Comparison of ENCODE assay signal across 9 cellular contexts in the genomic region with DNA sequence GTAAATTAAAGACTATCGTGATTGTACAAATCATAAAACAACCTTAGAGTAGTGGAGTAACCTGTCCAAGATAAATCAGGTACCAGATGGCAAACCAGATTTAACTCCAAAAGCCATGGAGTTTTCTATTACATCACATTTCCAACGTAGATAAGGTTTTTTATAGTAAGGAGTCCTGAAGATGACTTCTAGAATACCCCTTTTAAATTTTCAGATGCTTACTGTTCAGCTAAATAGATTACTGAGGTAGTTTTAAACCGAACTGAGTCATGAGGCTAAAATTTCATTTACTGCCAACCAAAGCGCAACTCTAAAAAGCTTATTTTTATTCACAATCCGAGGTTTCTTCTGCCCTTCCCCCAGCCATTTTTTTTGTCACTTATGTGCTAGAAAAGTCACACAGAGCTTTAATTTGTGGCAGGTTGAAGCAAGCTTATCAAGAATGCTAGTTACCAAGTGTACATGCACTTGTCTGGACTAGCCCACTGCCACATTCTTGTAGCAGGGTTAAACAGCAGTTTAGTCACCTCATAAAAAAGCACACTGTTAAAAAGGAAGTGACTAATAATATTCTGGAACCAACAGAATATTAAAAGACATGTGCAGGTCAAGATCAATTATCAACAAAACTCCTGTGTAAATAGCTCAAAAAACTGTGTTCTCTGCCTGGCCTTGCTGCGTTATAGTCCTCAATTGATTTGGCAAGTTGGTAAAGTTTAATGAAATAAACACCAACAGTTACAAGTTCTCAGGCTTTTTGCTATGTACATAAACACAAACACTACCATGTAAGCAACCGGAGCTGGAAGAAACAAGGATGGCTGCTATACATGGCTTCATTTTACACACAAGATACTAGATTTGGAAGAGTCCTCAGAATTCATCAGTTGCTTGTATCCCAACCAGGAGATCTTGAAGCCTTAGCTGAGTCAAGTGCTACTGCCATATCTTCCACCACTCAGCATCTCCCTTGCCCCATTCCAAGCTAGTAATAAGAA.
DNase-seq lines count a peak whose midpoint lies in the region; TF ChIP-seq lines count a peak whose summit lies in the region.
"Had no signal": no experiment of that assay in that cellular context is flagged by ENCODE, and none has a peak within 500 bp of the region (broad histone marks: within the 10 kb centered on the region; RNA-seq: fewer than 3 reads in every experiment).

No MANE protein-coding gene starts in this region.

- no peaks in the 10 kb centered on the region for H3K4me1 ChIP-seq in left ventricle myocardium inferior
- H3K4me1 ChIP-seq: transverse colon had no signal

- H3K4me3 ChIP-seq in left ventricle myocardium inferior, result no peak overlapping the region
- H3K4me3 ChIP-seq: transverse colon had no signal

- peak overlapping the region; percentile 7 to 72 (median 11) for H3K27ac Mint-ChIP-seq in brain

- peak; percentile 21 for DNase-seq in GM13977 (ENCODE audit: low spot score)
- peak; percentile 76 for DNase-seq in M059J (ENCODE audit: low read depth)
- DNase-seq in renal cortical epithelial cell (ENCODE audit: low read depth), result peak; percentile 86
- DNase-seq in hypothalamus (lab: John Stamatoyannopoulos, UW), result no peak
- DNase-seq in activated T-cell treated with anti-CD3 and anti-CD28 coated beads, Interleukin-2, amount 50 U/mL, for 48 hours, result no peak
- DNase-seq in left ventricle myocardium inferior, result no peak
- DNase-seq in NCI-H2081 treated with DMSO at 0.1 percent for 48 hours (lab: John Stamatoyannopoulos, UW), result no peak
- DNase-seq: transverse colon had no signal

- in situ Hi-C loops in GM13977 (cut with MboI; ENCODE audit: low pct_unique_long_range_greater_than_20kb, low sequenced_read_pairs, unreplicated experiment), result no loop called here

- no peaks in the 10 kb centered on the region for H3K9me3 ChIP-seq in left ventricle myocardium inferior (replicated peaks)
- H3K9me3 ChIP-seq: transverse colon had no signal

- intact Hi-C loops in left ventricle myocardium inferior (cut with micrococcal nuclease), result no loop called here

- H3K9me3 Mint-ChIP-seq in brain, result no peaks in the 10 kb centered on the region

- H3K27me3 ChIP-seq in left ventricle myocardium inferior (ENCODE audit: low read depth), result no peaks in the 10 kb centered on the region
- H3K27me3 ChIP-seq: transverse colon had no signal

- no peak overlapping the region for H3K4me3 Mint-ChIP-seq in brain

- no peaks in the 10 kb centered on the region for H3K27me3 Mint-ChIP-seq in brain

- TF ChIP-seq CTCF in GM13977 (IDR thresholded peaks at IDR 0.05; ENCODE audit: extremely low read depth, insufficient read depth, missing control alignments) (no peak), brain (conservative IDR thresholded peaks at IDR 0.05) (no peak), left ventricle myocardium inferior (IDR thresholded peaks at IDR 0.05; ENCODE audit: borderline replicate concordance) (no peak)

- H3K27ac ChIP-seq in left ventricle myocardium inferior (replicated peaks), result no peak overlapping the region
- H3K27ac ChIP-seq: transverse colon had no signal

- peaks cover 17% of the 10 kb centered on the region for H3K4me1 Mint-ChIP-seq in brain

- no peaks in the 10 kb centered on the region for H3K36me3 Mint-ChIP-seq in brain

- H3K36me3 ChIP-seq in left ventricle myocardium inferior, result no peaks in the 10 kb centered on the region
- H3K36me3 ChIP-seq: transverse colon had no signal

Comparison
In these comparisons a context has a peak if more than half of its experiments do, and no peak if none do; other contexts are left out.
1. DNase-seq: peak in GM13977 (single experiment), M059J (single experiment) and renal cortical epithelial cell (single experiment); none in hypothalamus (0 of 51), activated T-cell treated with anti-CD3 and anti-CD28 coated beads, Interleukin-2, amount 50 U/mL, for 48 hours (0 of 2), left ventricle myocardium inferior (single experiment) and NCI-H2081 treated with DMSO at 0.1 percent for 48 hours (single experiment).